In genomic region chr7:27810186-27810585, GRCh38 we compare ENCODE assay signal across 24 cellular contexts.
"Had no signal": no experiment of that assay in that cellular context is flagged by ENCODE, and none has a peak within 500 bp of the region (broad histone marks: within the 10 kb centered on the region; RNA-seq: fewer than 3 reads in every experiment).

No MANE protein-coding gene starts in this region.

- H3K4me1 Mint-ChIP-seq: endodermal cell, mesothelial cell of epicardium had no signal

- ATAC-seq: esophagus mucosa, gastrocnemius medialis, heart right ventricle, left cardiac atrium, left lung, left ventricle myocardium superior, lower lobe of right lung, mucosa of descending colon had no signal

- H3K27ac ChIP-seq: colonic mucosa, epithelial cell of prostate, esophagus squamous epithelium, left lung, lower lobe of right lung had no signal

- H3K27me3 ChIP-seq: colonic mucosa, esophagus squamous epithelium, gastrocnemius medialis, heart right ventricle, left lung had no signal

- H3K9me3 ChIP-seq: colonic mucosa, esophagus squamous epithelium, gastrocnemius medialis, heart right ventricle, left lung, lower lobe of right lung, mucosa of descending colon had no signal

- H3K36me3 ChIP-seq: colonic mucosa, gastrocnemius medialis had no signal

- DNase-seq: colonic mucosa; cortex of kidney; effector memory CD4-positive, alpha-beta T cell; endodermal cell; erythroblast; esophagus squamous epithelium; foreskin fibroblast; foreskin melanocyte; gastrocnemius medialis; glutamatergic neuron; head of caudate nucleus; heart right ventricle; hippocampal formation; left cardiac atrium; left lung; left ventricle myocardium superior; lower lobe of right lung; mesenchymal stem cell; mucosa of descending colon; naive B cell had no signal

- H3K27ac Mint-ChIP-seq: dendritic cell treated with granulocyte-macrophage colony-stimulating factor and Interleukin-4, amounts not matched to agents 40 ng/mL and 50 ng/mL, for 4 days; endodermal cell; mesothelial cell of epicardium had no signal

- H3K4me1 ChIP-seq: colonic mucosa, left lung, lower lobe of right lung had no signal

- H3K27me3 Mint-ChIP-seq: dendritic cell treated with granulocyte-macrophage colony-stimulating factor and Interleukin-4, amounts not matched to agents 40 ng/mL and 50 ng/mL, for 4 days; naive B cell had no signal

- H3K4me3 ChIP-seq: colonic mucosa, esophagus squamous epithelium, gastrocnemius medialis, heart right ventricle, left lung, lower lobe of right lung, mucosa of descending colon had no signal

- H3K4me3 Mint-ChIP-seq: dendritic cell treated with granulocyte-macrophage colony-stimulating factor and Interleukin-4, amounts not matched to agents 40 ng/mL and 50 ng/mL, for 4 days; endodermal cell; mesothelial cell of epicardium had no signal

- H3K9me3 Mint-ChIP-seq: dendritic cell treated with granulocyte-macrophage colony-stimulating factor and Interleukin-4, amounts not matched to agents 40 ng/mL and 50 ng/mL, for 4 days; endodermal cell; naive B cell had no signal
